ENCODE assay signal across 22 cellular contexts in genomic region chr1:30294508-30294907, GRCh38.
DNase-seq lines count a peak whose midpoint lies in the region; ATAC-seq and TF ChIP-seq lines count a peak whose summit lies in the region.
"Had no signal": no experiment of that assay in that cellular context is flagged by ENCODE, and none has a peak within 500 bp of the region (broad histone marks: within the 10 kb centered on the region; RNA-seq: fewer than 3 reads in every experiment).

No MANE protein-coding gene starts in this region.

- peaks cover 24% of the 10 kb centered on the region for H3K27me3 Mint-ChIP-seq in activated CD8-positive, alpha-beta memory T cell treated with anti-CD3 and anti-CD28 coated beads, Interleukin-2, amount 10 ng/mL, durations not matched to agents 7 days and 5 days
- H3K27me3 Mint-ChIP-seq in naive thymus-derived CD4-positive, alpha-beta T cell, result peaks cover 33 to 44% (median 41%) of the 10 kb centered on the region in 5 donors

- no peak overlapping the region for H3K27ac ChIP-seq in HEK293 (ENCODE audit: extremely low read depth, low read depth, low read length)
- no peak overlapping the region for H3K27ac ChIP-seq in naive thymus-derived CD4-positive, alpha-beta T cell (ENCODE audit: low read depth, low read length)

- intact Hi-C loops in naive thymus-derived CD4-positive, alpha-beta T cell (cut with micrococcal nuclease), result no loop called here

- peak; percentile 22 for DNase-seq in activated CD8-positive, alpha-beta memory T cell treated with anti-CD3 and anti-CD28 coated beads, Interleukin-2, amount 10 ng/mL, durations not matched to agents 7 days and 5 days
- DNase-seq in ecto neural progenitor cell (ENCODE audit: low spot score), result peak; percentile 18
- peak; percentile 12 for DNase-seq in mesenteric fat pad (ENCODE audit: low spot score)
- DNase-seq in NCI-H446 treated with DMSO at 0.1 percent for 48 hours (lab: John Stamatoyannopoulos, UW), result no peak
- DNase-seq in naive thymus-derived CD4-positive, alpha-beta T cell, result no peak
- no peak for DNase-seq in GM20000 (ENCODE audit: low spot score)
- DNase-seq: ACHN; BE2C; C1 segment of cervical spinal cord; CD4-positive, CD25-positive, alpha-beta regulatory T cell; CD8-positive, alpha-beta memory T cell; COR-L47; DMS 273 treated with DMSO at 0.1 percent for 48 hours; DMS53; DND-41; EL had no signal

- no peaks in the 10 kb centered on the region for H3K27me3 ChIP-seq in naive thymus-derived CD4-positive, alpha-beta T cell (ENCODE audit: control insufficient read depth in 2 of 2, insufficient read depth in 2 of 2, low read length in 2 of 2)

- no peaks in the 10 kb centered on the region for H3K4me1 Mint-ChIP-seq in activated CD8-positive, alpha-beta memory T cell treated with anti-CD3 and anti-CD28 coated beads, Interleukin-2, amount 10 ng/mL, durations not matched to agents 7 days and 5 days
- no peaks in the 10 kb centered on the region for H3K4me1 Mint-ChIP-seq in naive thymus-derived CD4-positive, alpha-beta T cell
- H3K4me1 Mint-ChIP-seq: CD4-positive, CD25-positive, alpha-beta regulatory T cell; CD8-positive, alpha-beta memory T cell; GM23338; IgD-negative memory B cell had no signal

- H3K4me3 Mint-ChIP-seq in activated CD8-positive, alpha-beta memory T cell treated with anti-CD3 and anti-CD28 coated beads, Interleukin-2, amount 10 ng/mL, durations not matched to agents 7 days and 5 days, result no peak overlapping the region
- H3K4me3 Mint-ChIP-seq in naive thymus-derived CD4-positive, alpha-beta T cell, result no peak overlapping the region
- H3K4me3 Mint-ChIP-seq: CD4-positive, CD25-positive, alpha-beta regulatory T cell; CD8-positive, alpha-beta memory T cell; GM23338; IgD-negative memory B cell had no signal

- no peak for ATAC-seq in activated CD8-positive, alpha-beta memory T cell treated with anti-CD3 and anti-CD28 coated beads, Interleukin-2, amount 10 ng/mL, durations not matched to agents 7 days and 5 days
- ATAC-seq in naive thymus-derived CD4-positive, alpha-beta T cell, result no peak
- ATAC-seq: GM12878, GM23338, HCT116, HepG2 had no signal

- H3K36me3 ChIP-seq in HEK293 (ENCODE audit: control insufficient read depth in 2 of 2, insufficient read depth in 1 of 2, low read length in 2 of 2), result no peaks in the 10 kb centered on the region
- H3K36me3 ChIP-seq in naive thymus-derived CD4-positive, alpha-beta T cell (ENCODE audit: control insufficient read depth in 2 of 3, insufficient read depth in 3 of 3, low read length in 3 of 3), result no peaks in the 10 kb centered on the region
- H3K36me3 ChIP-seq: BE2C had no signal

- H3K4me3 ChIP-seq in HEK293 (ENCODE audit: low read depth, low read length), result no peak overlapping the region
- H3K4me3 ChIP-seq in naive thymus-derived CD4-positive, alpha-beta T cell (ENCODE audit: low read length), result no peak overlapping the region
- H3K4me3 ChIP-seq: GM12878, GM23338 had no signal

- POLR2A ChIA-PET in HEK293 (lab: Yijun Ruan, JAX), result no interaction called here
- POLR2A ChIA-PET in naive thymus-derived CD4-positive, alpha-beta T cell (lab: Charles Lee), result no interaction called here

- H3K4me1 ChIP-seq in HEK293 (ENCODE audit: control insufficient read depth, insufficient read depth, low read length), result no peaks in the 10 kb centered on the region
- no peaks in the 10 kb centered on the region for H3K4me1 ChIP-seq in naive thymus-derived CD4-positive, alpha-beta T cell (ENCODE audit: control insufficient read depth in 2 of 2, insufficient read depth in 2 of 2, low read length in 2 of 2)
- H3K4me1 ChIP-seq: BE2C had no signal

- TF ChIP-seq CTCF in HEK293 (tag by site-specific recombination; IDR thresholded peaks at IDR 0.05) (no peak), GM20000 (IDR thresholded peaks at IDR 0.05; ENCODE audit: extremely low read depth, missing control alignments) (no peak)

- CTCF ChIA-PET in HEK293 (lab: Yijun Ruan, JAX), result no interaction called here
- CTCF ChIA-PET in activated CD8-positive, alpha-beta memory T cell treated with anti-CD3 and anti-CD28 coated beads, Interleukin-2, amount 10 ng/mL, durations not matched to agents 7 days and 5 days (lab: Charles Lee), result no interaction called here
- CTCF ChIA-PET in naive thymus-derived CD4-positive, alpha-beta T cell (lab: Charles Lee), result no interaction called here

- H3K9me3 ChIP-seq in HEK293 (ENCODE audit: control insufficient read depth, insufficient read depth, low read depth, low read length), result no peaks in the 10 kb centered on the region
- H3K9me3 ChIP-seq in naive thymus-derived CD4-positive, alpha-beta T cell (ENCODE audit: control insufficient read depth in 2 of 3, low read length in 3 of 3), result peaks cover 0 to 4% (median 0%) of the 10 kb centered on the region in 3 experiments
- H3K9me3 ChIP-seq: BE2C had no signal

- no peaks in the 10 kb centered on the region for H3K36me3 Mint-ChIP-seq in activated CD8-positive, alpha-beta memory T cell treated with anti-CD3 and anti-CD28 coated beads, Interleukin-2, amount 10 ng/mL, durations not matched to agents 7 days and 5 days
- peaks cover 0 to 4% (median 0%) of the 10 kb centered on the region in 5 donors for H3K36me3 Mint-ChIP-seq in naive thymus-derived CD4-positive, alpha-beta T cell
- H3K36me3 Mint-ChIP-seq: CD4-positive, CD25-positive, alpha-beta regulatory T cell; IgD-negative memory B cell had no signal

- no peak overlapping the region for H3K27ac Mint-ChIP-seq in activated CD8-positive, alpha-beta memory T cell treated with anti-CD3 and anti-CD28 coated beads, Interleukin-2, amount 10 ng/mL, durations not matched to agents 7 days and 5 days
- H3K27ac Mint-ChIP-seq in naive thymus-derived CD4-positive, alpha-beta T cell, result no peak overlapping the region
- H3K27ac Mint-ChIP-seq: CD4-positive, CD25-positive, alpha-beta regulatory T cell; CD8-positive, alpha-beta memory T cell; GM23338; IgD-negative memory B cell had no signal

- H3K9me3 Mint-ChIP-seq in activated CD8-positive, alpha-beta memory T cell treated with anti-CD3 and anti-CD28 coated beads, Interleukin-2, amount 10 ng/mL, durations not matched to agents 7 days and 5 days (ENCODE audit: low read depth), result no peaks in the 10 kb centered on the region
- peaks cover 0 to 10% (median 5%) of the 10 kb centered on the region in 11 donors for H3K9me3 Mint-ChIP-seq in naive thymus-derived CD4-positive, alpha-beta T cell

TF ChIP-seq in HEK293, 187 proteins besides CTCF, POLR2A, EP300 and RAD21:
- TF ChIP-seq ZNF202 (tag by site-specific recombination; IDR thresholded peaks at IDR 0.05; ENCODE audit: borderline replicate concordance), result no peak
- TF ChIP-seq SETDB1 (IDR thresholded peaks at IDR 0.05; ENCODE audit: insufficient read length, low read length), result peak; percentile 95

Comparison
In these comparisons a context has a peak if more than half of its experiments do, and no peak if none do; other contexts are left out.
1. DNase-seq: peak in activated CD8-positive, alpha-beta memory T cell treated with anti-CD3 and anti-CD28 coated beads, Interleukin-2, amount 10 ng/mL, durations not matched to agents 7 days and 5 days (single experiment), ecto neural progenitor cell (single experiment) and mesenteric fat pad (single experiment); none in NCI-H446 treated with DMSO at 0.1 percent for 48 hours (single experiment), naive thymus-derived CD4-positive, alpha-beta T cell (0 of 9) and GM20000 (single experiment).